21 cellular contexts compared by ENCODE assay signal in genomic region chrX:26295425-26295824, GRCh38.
"Had no signal": no experiment of that assay in that cellular context is flagged by ENCODE, and none has a peak within 500 bp of the region (broad histone marks: within the 10 kb centered on the region; RNA-seq: fewer than 3 reads in every experiment).

No MANE protein-coding gene starts in this region.

- ATAC-seq: activated CD4-positive, alpha-beta T cell treated with anti-CD3 and anti-CD28 coated beads for 36 hours; activated T-cell treated with anti-CD3 and anti-CD28 coated beads, Interleukin-2, amount 50 U/mL, for 72 hours had no signal

- DNase-seq: activated CD4-positive, alpha-beta memory T cell treated with anti-CD3 and anti-CD28 coated beads, Interleukin-2, amount 10 ng/mL, durations not matched to agents 7 days and 5 days; activated CD4-positive, alpha-beta T cell treated with anti-CD3 and anti-CD28 coated beads for 36 hours; activated CD4-positive, alpha-beta T cell treated with anti-CD3 and anti-CD28 coated beads, Interleukin-2, amount 50 U/mL, for 1 hour; activated gamma-delta T cell treated with Interleukin-2 at 50 U/mL for 16 hours; activated naive CD4-positive, alpha-beta T cell treated with anti-CD3 and anti-CD28 coated beads, Interleukin-2, amount 10 ng/mL, durations not matched to agents 7 days and 5 days; activated naive CD8-positive, alpha-beta T cell treated with anti-CD3 and anti-CD28 coated beads for 36 hours; activated T-cell treated with anti-CD3 and anti-CD28 coated beads for 4 hours; activated T-cell treated with anti-CD3 and anti-CD28 coated beads, Interleukin-2, amount 50 U/mL, for 72 hours; anterior cingulate cortex; central memory CD4-positive, alpha-beta T cell; KBM-7; NCI-H1092; NCI-H1417; NCI-H1930; NCI-H345; NCI-H510A; NCI-H526 treated with DMSO at 0.1 percent for 48 hours; NCI-H82; PC-9; T-helper 1 cell had no signal

- H3K4me3 ChIP-seq: PC-9, SK-N-MC had no signal
